Comparison of ENCODE assay signal across 18 cellular contexts in the genomic region with DNA sequence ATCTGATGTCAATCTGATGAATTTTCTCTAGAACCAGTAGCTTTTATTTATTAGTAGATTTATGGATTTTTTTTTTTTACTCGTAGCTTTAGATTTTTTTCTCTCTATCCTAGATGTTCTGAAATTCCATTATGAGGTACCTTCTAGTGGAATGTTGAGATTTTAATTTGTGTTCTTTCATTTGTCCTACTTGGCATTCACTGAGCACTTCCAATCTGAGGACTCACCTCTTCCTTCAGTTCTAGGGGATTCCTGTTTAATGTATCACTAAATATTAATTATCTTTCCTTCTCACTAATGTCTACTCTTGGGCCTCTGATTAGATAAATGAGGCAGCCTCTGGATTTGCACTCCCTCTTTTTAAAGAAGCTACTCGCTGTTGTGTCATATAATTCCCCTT. TPM values are rescaled to one million over a fixed set of nuclear protein-coding genes. Genes with fewer than 3 reads are reported as not detected.
A peak's percentile ranks its signal among the peaks of the same experiment; 100 is the strongest.
DNase-seq lines count a peak whose midpoint lies in the region; ATAC-seq, FAIRE-seq and TF ChIP-seq lines count a peak whose summit lies in the region.
"Had no signal": no experiment of that assay in that cellular context is flagged by ENCODE, and none has a peak within 500 bp of the region (broad histone marks: within the 10 kb centered on the region; RNA-seq: fewer than 3 reads in every experiment).

No MANE protein-coding gene starts in this region.

- no peak for TF ChIP-seq POLR2A in IMR-90 (IDR thresholded peaks at IDR 0.05; ENCODE audit: low read depth, low read length)
- no peak for TF ChIP-seq POLR2A in GM12892 (IDR thresholded peaks at IDR 0.05; ENCODE audit: low read depth, low read length)

- H3K4me3 Mint-ChIP-seq in astrocyte (ENCODE audit: unreplicated experiment) = no peak overlapping the region
- H3K4me3 Mint-ChIP-seq in activated T-cell treated with anti-CD3 and anti-CD28 coated beads, Interleukin-2, amount 50 U/mL, for 4 hours = no peak overlapping the region
- H3K4me3 Mint-ChIP-seq: CD14-positive monocyte; CD8-positive, alpha-beta T cell had no signal

- no peak overlapping the region for H3K4me3 ChIP-seq in IMR-90 (ENCODE audit: insufficient read depth, low read depth, low read length)
- H3K4me3 ChIP-seq in astrocyte (ENCODE audit: insufficient read depth, low read depth, low read length) = no peak overlapping the region
- H3K4me3 ChIP-seq: A549, HAP-1 had no signal

- TF ChIP-seq RAD21 in IMR-90 (IDR thresholded peaks at IDR 0.05; ENCODE audit: low read length) = no peak

- H3K9me3 Mint-ChIP-seq in astrocyte (ENCODE audit: unreplicated experiment) = no peaks in the 10 kb centered on the region
- no peaks in the 10 kb centered on the region for H3K9me3 Mint-ChIP-seq in activated T-cell treated with anti-CD3 and anti-CD28 coated beads, Interleukin-2, amount 50 U/mL, for 4 hours
- H3K9me3 Mint-ChIP-seq: CD8-positive, alpha-beta T cell; IgD-negative memory B cell had no signal

- H2AFZ ChIP-seq in IMR-90 (replicated peaks; ENCODE audit: low read length, poor library complexity) (no peak overlapping the region), astrocyte (ENCODE audit: low read depth, low read length) (no peak overlapping the region)

- H3K4ac ChIP-seq in IMR-90 (ENCODE audit: low read depth, low read length) = no peak overlapping the region

- H3K79me2 ChIP-seq in astrocyte (ENCODE audit: insufficient read depth, low read length) = peaks cover 9% of the 10 kb centered on the region

- CTCF ChIA-PET in IMR-90 (lab: Yijun Ruan, JAX) = interaction anchor here (3.8 kb wide), 1 partner anchor 11 kb away, joined by 11 read pairs; no protein-coding TSS in a partner anchor

- H2BK5ac ChIP-seq in IMR-90 (ENCODE audit: low read depth, low read length, poor library complexity, severe bottlenecking) = peak overlapping the region; percentile 26

- no peaks in the 10 kb centered on the region for H3K27me3 ChIP-seq in IMR-90 (ENCODE audit: control insufficient read depth, insufficient read depth, low read length)
- H3K27me3 ChIP-seq in astrocyte (ENCODE audit: insufficient read depth, low read length) = no peaks in the 10 kb centered on the region

- no peaks in the 10 kb centered on the region for H4K20me1 ChIP-seq in IMR-90 (ENCODE audit: insufficient read depth, low read length)
- no peaks in the 10 kb centered on the region for H4K20me1 ChIP-seq in astrocyte (ENCODE audit: insufficient read depth, low read length)

- H4K5ac ChIP-seq in IMR-90 (ENCODE audit: low read depth, low read length) = no peak overlapping the region

- H3K4me2 ChIP-seq in IMR-90 (ENCODE audit: low read depth, low read length) = peak overlapping the region; percentile 9; the same call in 1 of the 2 replicates
- H3K4me2 ChIP-seq in astrocyte (ENCODE audit: low read length) = no peak overlapping the region
- H3K4me2 ChIP-seq: A549 had no signal

- no peak overlapping the region for H2AK9ac ChIP-seq in IMR-90 (replicated peaks; ENCODE audit: low read depth, low read length, poor library complexity)

- H2BK120ac ChIP-seq in IMR-90 (ENCODE audit: low read depth, low read length) = no peak overlapping the region

- peaks cover 7 to 12% of the 10 kb centered on the region in 2 experiments; a peak in 2 of 4 replicates for H3K79me1 ChIP-seq in IMR-90 (ENCODE audit: low read depth in 1 of 2, low read length in 2 of 2)

- TF ChIP-seq CTCF in IMR-90 (conservative IDR thresholded peaks at IDR 0.05; ENCODE audit: low read depth, low read length) = no peak
- TF ChIP-seq CTCF in astrocyte (IDR thresholded peaks at IDR 0.05; ENCODE audit: insufficient read depth, low read depth, low read length) = no peak

- no peak overlapping the region for H2BK15ac ChIP-seq in IMR-90 (ENCODE audit: low read depth, low read length)

- dilution Hi-C loops in IMR-90 (cut with HindIII; ENCODE audit: low sequenced_read_pairs, unreplicated experiment) = no loop called here

- H4K91ac ChIP-seq in IMR-90 (ENCODE audit: insufficient read depth, low read depth, low read length) = no peak overlapping the region

- H3K9me1 ChIP-seq in IMR-90 (ENCODE audit: insufficient read depth, low read length) = no peaks in the 10 kb centered on the region; the same call in 1 of the 2 replicates

- no peak overlapping the region for H2AK5ac ChIP-seq in IMR-90 (ENCODE audit: low read depth, low read length)

- intact Hi-C loops in IMR-90 (cut with micrococcal nuclease) = no loop called here

- ATAC-seq in IMR-90 (ENCODE audit: low read depth) (no peak), HG03442 (IDR thresholded peaks at IDR 0.05; ENCODE audit: unreplicated experiment) (no peak)
- no peak for ATAC-seq in activated T-cell treated with anti-CD3 and anti-CD28 coated beads, Interleukin-2, amount 50 U/mL, for 4 hours
- ATAC-seq: A549; CD8-positive, alpha-beta T cell had no signal

- no peak overlapping the region for H4K8ac ChIP-seq in IMR-90 (ENCODE audit: low read depth in 2 of 2, low read length in 2 of 2)

- no peak for FAIRE-seq in astrocyte (lab: Jason Lieb, UNC)
- no peak for FAIRE-seq in GM12892 (lab: Jason Lieb, UNC)
- FAIRE-seq: A549, GM12891, H1 had no signal

- in situ Hi-C loops in IMR-90 (cut with MboI; ENCODE audit: low sequenced_read_pairs) = no loop called here

- DNase-seq in EH (ENCODE audit: low read depth) (peak; percentile 59), IMR-90 (peak; percentile 28), astrocyte (ENCODE audit: low read depth) (peak; percentile 71), germinal center (ENCODE audit: low spot score) (no peak), GM12892 (ENCODE audit: insufficient read length) (no peak)
- no peak for DNase-seq in activated T-cell treated with anti-CD3 and anti-CD28 coated beads, Interleukin-2, amount 50 U/mL, for 4 hours
- DNase-seq: Caco-2; CD8-positive, alpha-beta T cell; DMS53; KG1 had no signal

- no peak overlapping the region for H3K9ac ChIP-seq in IMR-90 (ENCODE audit: low read depth, low read length)
- H3K9ac ChIP-seq in astrocyte (ENCODE audit: low read length) = no peak overlapping the region

- no peak overlapping the region for H2BK20ac ChIP-seq in IMR-90 (ENCODE audit: low read depth, low read length)

- H3K18ac ChIP-seq in IMR-90 (ENCODE audit: low read depth, low read length) = no peak overlapping the region

- BruUV-seq in IMR-90 (replicated peaks; lab: Mats Ljungman, UMichigan) = no TSS peak

- H3K4me1 Mint-ChIP-seq in astrocyte (ENCODE audit: low read depth, unreplicated experiment) = peaks cover 3% of the 10 kb centered on the region
- peaks cover 5% of the 10 kb centered on the region for H3K4me1 Mint-ChIP-seq in activated T-cell treated with anti-CD3 and anti-CD28 coated beads, Interleukin-2, amount 50 U/mL, for 4 hours (ENCODE audit: low read depth)

- H3K4me1 ChIP-seq in IMR-90 (ENCODE audit: control insufficient read depth, insufficient read depth, low read length) (peaks cover 10% of the 10 kb centered on the region), astrocyte (ENCODE audit: insufficient read depth, low read length) (peaks cover 27% of the 10 kb centered on the region)

- H3K9me3 ChIP-seq in IMR-90 (ENCODE audit: control insufficient read depth, insufficient read depth, low read length) (no peaks in the 10 kb centered on the region), astrocyte (ENCODE audit: insufficient read depth, low read depth, low read length) (no peaks in the 10 kb centered on the region)
- H3K9me3 ChIP-seq: A549, Caco-2, HAP-1 had no signal

- no CpG with 5 or more reads among the region's 2 CpGs for WGBS in IMR-90 (ENCODE audit: extremely low coverage in 2 of 2, insufficient read length in 1 of 2), 2 experiments

- no peak overlapping the region for H3K56ac ChIP-seq in IMR-90 (ENCODE audit: extremely low read depth, insufficient read depth, low read length)

- no peak overlapping the region for H3K23ac ChIP-seq in IMR-90 (ENCODE audit: low read depth, low read length)

- H3K36me3 Mint-ChIP-seq in astrocyte (ENCODE audit: low read depth, unreplicated experiment) = peaks cover 1% of the 10 kb centered on the region
- H3K36me3 Mint-ChIP-seq in activated T-cell treated with anti-CD3 and anti-CD28 coated beads, Interleukin-2, amount 50 U/mL, for 4 hours (ENCODE audit: insufficient read depth) = no peaks in the 10 kb centered on the region
- H3K36me3 Mint-ChIP-seq: CD8-positive, alpha-beta T cell; IgD-negative memory B cell had no signal

- POLR2A ChIA-PET in IMR-90 (lab: Charles Lee; ENCODE audit: unreplicated experiment) = interaction anchor here (0.7 kb wide), 1 partner anchor 11 kb away, joined by 5 read pairs; no protein-coding TSS in a partner anchor

- H3K27me3 Mint-ChIP-seq in astrocyte (ENCODE audit: low read depth, unreplicated experiment) = peaks cover 7% of the 10 kb centered on the region
- H3K27me3 Mint-ChIP-seq in activated T-cell treated with anti-CD3 and anti-CD28 coated beads, Interleukin-2, amount 50 U/mL, for 4 hours (ENCODE audit: low read depth) = no peaks in the 10 kb centered on the region
- H3K27me3 Mint-ChIP-seq: IgD-negative memory B cell had no signal

- H3K27ac Mint-ChIP-seq in astrocyte (ENCODE audit: unreplicated experiment) = no peak overlapping the region
- H3K27ac Mint-ChIP-seq: CD14-positive monocyte; CD8-positive, alpha-beta T cell had no signal

- H3K36me3 ChIP-seq in IMR-90 (ENCODE audit: control insufficient read depth, insufficient read depth, low read length) (no peaks in the 10 kb centered on the region), astrocyte (ENCODE audit: insufficient read depth, low read length) (no peaks in the 10 kb centered on the region)
- H3K36me3 ChIP-seq: HAP-1 had no signal

- H3K14ac ChIP-seq in IMR-90 (replicated peaks; ENCODE audit: low read depth, low read length) = no peak overlapping the region

- H3K27ac ChIP-seq in IMR-90 (ENCODE audit: insufficient read depth, low read length) (no peak overlapping the region), astrocyte (ENCODE audit: low read depth, low read length) (peak overlapping the region; percentile 23)

TF ChIP-seq in IMR-90, 13 proteins besides CTCF, POLR2A, EP300 and RAD21 (continues in another document):
- no peak for TF ChIP-seq NFE2L2 (IDR thresholded peaks at IDR 0.05; ENCODE audit: low read depth, low read length)
- TF ChIP-seq BHLHE40 (IDR thresholded peaks at IDR 0.05; ENCODE audit: low read depth, low read length) = no peak
- TF ChIP-seq CEBPB (IDR thresholded peaks at IDR 0.05; ENCODE audit: low read depth, low read length) = no peak
- no peak for TF ChIP-seq SMC3 (IDR thresholded peaks at IDR 0.05; ENCODE audit: low read depth, low read length)
- TF ChIP-seq MAZ (IDR thresholded peaks at IDR 0.05; ENCODE audit: borderline replicate concordance, low read depth, low read length) = no peak
- no peak for TF ChIP-seq FOS (IDR thresholded peaks at IDR 0.05; ENCODE audit: low read depth, low read length)
- no peak for TF ChIP-seq RCOR1 (IDR thresholded peaks at IDR 0.05; ENCODE audit: insufficient replicate concordance, low read length)

RNA-seq across cellular contexts. Expression of gene WNT7B, which starts 40.2 kb away (rescaled TPM):
- under 0.01 TPM in 2 replicates for total RNA-seq in IMR-90 (2012; rRNA removed)
- polyA plus RNA-seq in IMR-90 (2012; rRNA removed) = 0.15 and 0.16 TPM in 2 replicates
- 0.21 and 0.23 TPM in 2 replicates for polyA plus RNA-seq in IMR-90 (2012; cell fraction: cytosol; rRNA removed)
- polyA plus RNA-seq in IMR-90 (2012; cell fraction: nucleus; rRNA removed; ENCODE audit: low replicate concordance) = 0.10 and 0.15 TPM in 2 replicates
- 1.6 and 1.7 TPM in 2 replicates for total RNA-seq in astrocyte
- total RNA-seq in activated T-cell treated with anti-CD3 and anti-CD28 coated beads, Interleukin-2, amount 50 U/mL, for 4 hours = under 1 TPM in 1 of 3 donors, not detected in 2; 0.05 TPM
- 0.23 TPM for polyA plus RNA-seq in GM12892 (2012; ENCODE audit: missing spikeins)
- total RNA-seq: CD8-positive, alpha-beta T cell had no signal
- polyA plus RNA-seq: BJ, CD14-positive monocyte, IgD-negative memory B cell had no signal

Comparison
In these comparisons a context has a peak if more than half of its experiments do, and no peak if none do; other contexts are left out.
1. DNase-seq: peak in EH (single experiment), IMR-90 (single experiment) and astrocyte (single experiment); none in activated T-cell treated with anti-CD3 and anti-CD28 coated beads, Interleukin-2, amount 50 U/mL, for 4 hours (single experiment), germinal center (single experiment) and GM12892 (single experiment).